In the genomic region with DNA sequence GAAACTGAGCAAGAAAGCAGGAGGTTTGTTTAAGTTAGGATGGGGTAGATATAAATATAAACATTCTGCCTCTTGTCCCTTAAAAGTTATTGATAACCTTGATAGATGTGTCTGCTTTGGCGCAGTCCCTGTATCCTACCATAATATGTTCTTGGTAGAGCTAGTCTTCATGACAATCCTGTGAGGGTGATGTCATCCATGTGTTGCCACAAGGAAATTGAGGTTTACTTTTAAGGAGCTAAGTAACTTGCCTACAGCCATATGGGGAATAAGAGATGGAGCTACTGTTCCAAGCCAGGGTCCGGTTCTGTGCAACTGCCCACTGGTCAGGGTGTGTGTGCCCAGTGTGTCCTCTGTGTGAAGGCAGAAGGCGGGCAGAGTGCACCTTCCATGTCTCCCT, we compare ENCODE assay signal across 1 cellular context.
TF ChIP-seq lines count a peak whose summit lies in the region.

No MANE protein-coding gene starts in this region.

TF ChIP-seq in GM12878, 131 proteins besides CTCF, POLR2A, EP300 and RAD21:
- TF ChIP-seq MTA2 (IDR thresholded peaks at IDR 0.05; ENCODE audit: low read depth) (no peak), PAX8 (IDR thresholded peaks at IDR 0.05) (no peak)
- TF ChIP-seq, protein P1, sequence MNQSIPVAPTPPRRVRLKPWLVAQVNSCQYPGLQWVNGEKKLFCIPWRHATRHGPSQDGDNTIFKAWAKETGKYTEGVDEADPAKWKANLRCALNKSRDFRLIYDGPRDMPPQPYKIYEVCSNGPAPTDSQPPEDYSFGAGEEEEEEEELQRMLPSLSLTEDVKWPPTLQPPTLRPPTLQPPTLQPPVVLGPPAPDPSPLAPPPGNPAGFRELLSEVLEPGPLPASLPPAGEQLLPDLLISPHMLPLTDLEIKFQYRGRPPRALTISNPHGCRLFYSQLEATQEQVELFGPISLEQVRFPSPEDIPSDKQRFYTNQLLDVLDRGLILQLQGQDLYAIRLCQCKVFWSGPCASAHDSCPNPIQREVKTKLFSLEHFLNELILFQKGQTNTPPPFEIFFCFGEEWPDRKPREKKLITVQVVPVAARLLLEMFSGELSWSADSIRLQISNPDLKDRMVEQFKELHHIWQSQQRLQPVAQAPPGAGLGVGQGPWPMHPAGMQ (IDR thresholded peaks at IDR 0.05; ENCODE audit: borderline replicate concordance) = no peak
